ENCODE assay signal across 1 cellular context in genomic region chr22:45159652-45160462, GRCh38.
TF ChIP-seq lines count a peak whose summit lies in the region.

No MANE protein-coding gene starts in this region.

TF ChIP-seq in K562, 482 proteins besides CTCF, POLR2A, EP300 and RAD21 (continued from another document):
- TF ChIP-seq MGA (IDR thresholded peaks at IDR 0.05) (no peak), CHAMP1 (IDR thresholded peaks at IDR 0.05) (no peak), TCF3 (CRISPR knock-in tag; IDR thresholded peaks at IDR 0.05) (peak; percentile 28; the same call in 1 of the 2 replicates), ZBTB12 (CRISPR knock-in tag; IDR thresholded peaks at IDR 0.05) (no peak), ZNF696 (CRISPR knock-in tag; conservative IDR thresholded peaks at IDR 0.05) (no peak), TBL1XR1 (IDR thresholded peaks at IDR 0.05; ENCODE audit: low read length in 2 of 2) (no peak), ZNF717 (CRISPR knock-in tag; IDR thresholded peaks at IDR 0.05) (no peak), MBD2 (IDR thresholded peaks at IDR 0.05; ENCODE audit: borderline replicate concordance, low read depth) (no peak), MITF (IDR thresholded peaks at IDR 0.05) (no peak), RERE (CRISPR knock-in tag; IDR thresholded peaks at IDR 0.05; ENCODE audit: borderline replicate concordance) (no peak), ARID1B (IDR thresholded peaks at IDR 0.05) (peak; percentile 34; the same call in 1 of the 2 replicates), ZNF282 (CRISPR knock-in tag; IDR thresholded peaks at IDR 0.05) (no peak), HMBOX1 (IDR thresholded peaks at IDR 0.05) (peak; percentile 43), SPI1 (IDR thresholded peaks at IDR 0.05; ENCODE audit: borderline replicate concordance, low read depth, low read length) (0 out of 2 replicates have a peak, but pooled peaks have one; percentile 22), BCOR (IDR thresholded peaks at IDR 0.05) (no peak), PTRF (tag; IDR thresholded peaks at IDR 0.05) (no peak), ZNF830 (CRISPR knock-in tag; IDR thresholded peaks at IDR 0.05) (no peak)
